ENCODE assay signal across 17 cellular contexts in the genomic region with DNA sequence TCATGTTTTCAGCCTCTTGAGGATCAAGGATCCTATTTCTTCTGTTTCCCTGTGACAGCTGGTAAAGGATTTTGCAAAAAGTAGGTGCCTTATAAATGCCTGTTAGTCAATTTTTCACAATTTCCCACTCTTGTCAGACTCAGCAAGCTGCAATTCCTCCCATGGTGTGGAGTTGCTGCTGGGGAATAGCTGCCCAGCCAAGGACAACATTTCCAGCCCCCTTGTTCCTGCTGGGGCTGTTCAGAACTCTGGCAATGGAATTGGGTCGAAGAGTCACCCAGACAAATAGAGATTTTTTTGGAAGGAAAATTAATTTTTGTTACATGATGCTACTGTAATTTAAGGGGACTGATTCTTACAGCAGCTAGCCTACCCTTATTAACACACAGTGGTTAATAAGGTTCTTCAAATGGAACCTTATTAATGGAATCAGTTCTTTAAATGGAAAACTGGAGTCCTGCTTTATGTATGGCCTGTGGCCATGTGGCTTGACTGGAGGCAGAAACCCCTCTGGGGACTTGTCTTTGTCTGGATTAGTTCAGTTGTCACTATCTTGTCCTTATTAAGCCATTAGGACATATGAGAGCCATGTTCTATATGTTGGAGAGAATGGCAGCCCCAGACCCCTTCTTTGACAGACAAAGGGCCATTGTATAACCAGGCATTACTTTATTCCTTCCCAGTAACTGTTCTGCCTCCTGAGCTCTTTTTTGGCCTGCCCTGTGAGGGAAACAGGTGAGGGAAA. TPM values are rescaled to one million over a fixed set of nuclear protein-coding genes. Genes with fewer than 3 reads are reported as not detected.
DNase-seq lines count a peak whose midpoint lies in the region; ATAC-seq and TF ChIP-seq lines count a peak whose summit lies in the region.
"Had no signal": no experiment of that assay in that cellular context is flagged by ENCODE, and none has a peak within 500 bp of the region (broad histone marks: within the 10 kb centered on the region; RNA-seq: fewer than 3 reads in every experiment).

No MANE protein-coding gene starts in this region.

- H3K27ac Mint-ChIP-seq in endodermal cell (no peak overlapping the region), CD14-positive monocyte (no peak overlapping the region)
- H3K27ac Mint-ChIP-seq: CD4-positive, alpha-beta T cell had no signal

- no peak overlapping the region for H3K9ac ChIP-seq in endodermal cell (ENCODE audit: extremely low read depth, low read length, poor library complexity, severe bottlenecking)
- H3K9ac ChIP-seq: BLaER1 treated with 17β-estradiol and CSF1 and Interleukin-3, amounts not matched to agents 10 nM and 100 nM had no signal

- H3K4me1 Mint-ChIP-seq in endodermal cell (peaks cover 1% of the 10 kb centered on the region), CD14-positive monocyte (no peaks in the 10 kb centered on the region)

- intact Hi-C loops in CD14-positive monocyte (cut with micrococcal nuclease): no loop called here

- no peak for TF ChIP-seq CTCF in endodermal cell (conservative IDR thresholded peaks at IDR 0.05)
- no peak for TF ChIP-seq CTCF in CD14-positive monocyte (IDR thresholded peaks at IDR 0.05)

- no peaks in the 10 kb centered on the region for H3K36me3 ChIP-seq in endodermal cell (ENCODE audit: control insufficient read depth, insufficient read depth, low read length)
- H3K36me3 ChIP-seq: BLaER1 treated with 17β-estradiol and CSF1 and Interleukin-3, amounts not matched to agents 10 nM and 100 nM; HAP-1 had no signal

- 86 to 88% methylated on average over 1 of the region's 1 CpG for WGBS in endodermal cell (ENCODE audit: insufficient coverage in 1 of 2, insufficient read length in 1 of 2), 2 experiments

- H3K27me3 ChIP-seq in endodermal cell (ENCODE audit: control insufficient read depth, insufficient read depth, low read length, poor library complexity, severe bottlenecking): no peaks in the 10 kb centered on the region
- H3K27me3 ChIP-seq: BLaER1 treated with 17β-estradiol and CSF1 and Interleukin-3, amounts not matched to agents 10 nM and 100 nM had no signal

- DNase-seq in NCI-H2081 (lab: John Stamatoyannopoulos, UW): peak; percentile 2 to 11
- DNase-seq in NCI-H2081 treated with DMSO at 0.1 percent for 48 hours (lab: John Stamatoyannopoulos, UW): no peak
- DNase-seq in NCI-H2227 treated with DMSO at 0.1 percent for 48 hours (lab: John Stamatoyannopoulos, UW): peak; percentile 73
- no peak for DNase-seq in endodermal cell
- DNase-seq in retina: peak; percentile 76
- no peak for DNase-seq in CD14-positive monocyte (ENCODE audit: low spot score)
- DNase-seq: 8988T; AML-193; Calu3; CD4-positive, alpha-beta T cell; DMS 273 treated with DMSO at 0.1 percent for 48 hours had no signal

- H3K4me3 ChIP-seq in endodermal cell (ENCODE audit: low read length): no peak overlapping the region
- H3K4me3 ChIP-seq: BLaER1 treated with 17β-estradiol and CSF1 and Interleukin-3, amounts not matched to agents 10 nM and 100 nM; HAP-1 had no signal

- H3K4me1 ChIP-seq in endodermal cell (ENCODE audit: control insufficient read depth, insufficient read depth, low read length): no peaks in the 10 kb centered on the region
- H3K4me1 ChIP-seq: BLaER1 treated with 17β-estradiol and CSF1 and Interleukin-3, amounts not matched to agents 10 nM and 100 nM; HAP-1 had no signal

- H3K9me3 Mint-ChIP-seq in endodermal cell (no peaks in the 10 kb centered on the region), CD14-positive monocyte (peaks cover 0 to 4% (median 0%) of the 10 kb centered on the region in 7 donors)
- H3K9me3 Mint-ChIP-seq: CD4-positive, alpha-beta T cell had no signal

- no peak overlapping the region for H3K4me3 Mint-ChIP-seq in endodermal cell
- H3K4me3 Mint-ChIP-seq in CD14-positive monocyte: no peak overlapping the region
- H3K4me3 Mint-ChIP-seq: CD4-positive, alpha-beta T cell had no signal

- no peak for ATAC-seq in GM19452 (IDR thresholded peaks at IDR 0.05; ENCODE audit: unreplicated experiment)
- ATAC-seq: HepG2 had no signal

- peaks cover 2% of the 10 kb centered on the region for H3K27me3 Mint-ChIP-seq in endodermal cell (ENCODE audit: insufficient read depth)
- H3K27me3 Mint-ChIP-seq in CD14-positive monocyte (ENCODE audit: low read depth in 3 of 3): peaks cover 0 to 2% (median 0%) of the 10 kb centered on the region in 3 donors
- H3K27me3 Mint-ChIP-seq: CD4-positive, alpha-beta T cell had no signal

- no peaks in the 10 kb centered on the region for H3K36me3 Mint-ChIP-seq in endodermal cell (ENCODE audit: low read depth)
- no peaks in the 10 kb centered on the region for H3K36me3 Mint-ChIP-seq in CD14-positive monocyte

- peak overlapping the region; percentile 99 for H3K27ac ChIP-seq in endodermal cell (ENCODE audit: low read depth, low read length)
- H3K27ac ChIP-seq: BLaER1 treated with 17β-estradiol and CSF1 and Interleukin-3, amounts not matched to agents 10 nM and 100 nM had no signal

- H3K9me3 ChIP-seq in endodermal cell (ENCODE audit: control insufficient read depth, low read length): no peaks in the 10 kb centered on the region
- H3K9me3 ChIP-seq: BLaER1 treated with 17β-estradiol and CSF1 and Interleukin-3, amounts not matched to agents 10 nM and 100 nM; HAP-1 had no signal

RNA-seq across cellular contexts. Expression of gene FSHR, which starts 43.6 kb away (rescaled TPM):
- 1 to 10 TPM; 4.7 to 6.5 TPM for total RNA-seq in endodermal cell
- 1.8 TPM for polyA plus RNA-seq in endodermal cell (2013, experiment 1 of 2)
- polyA plus RNA-seq in endodermal cell (2013, experiment 2 of 2): 1.2 TPM
- polyA plus RNA-seq in CD14-positive monocyte: not detected
- total RNA-seq: Calu3; CD4-positive, alpha-beta T cell; Daoy; H1; HepG2 had no signal
- polyA plus RNA-seq: H1, HepG2 had no signal

Comparison
In these comparisons a context has a peak if more than half of its experiments do, and no peak if none do; other contexts are left out.
1. DNase-seq: peak in NCI-H2081 (2 of 2), NCI-H2227 treated with DMSO at 0.1 percent for 48 hours (single experiment) and retina (single experiment); none in NCI-H2081 treated with DMSO at 0.1 percent for 48 hours (single experiment), endodermal cell (single experiment) and CD14-positive monocyte (single experiment).